8 cellular contexts compared by ENCODE assay signal in genomic region chr11:77046060-77046501, GRCh38. TPM values are rescaled to one million over a fixed set of nuclear protein-coding genes. Genes with fewer than 3 reads are reported as not detected.
A peak's percentile ranks its signal among the peaks of the same experiment; 100 is the strongest.
DNase-seq lines count a peak whose midpoint lies in the region; ATAC-seq, FAIRE-seq and TF ChIP-seq lines count a peak whose summit lies in the region.

No MANE protein-coding gene starts in this region.

- POLR2A ChIA-PET in AG04449 (lab: Yijun Ruan, JAX) = no interaction called here

- peak; percentile 41 for ATAC-seq in GM19025 (IDR thresholded peaks at IDR 0.05; ENCODE audit: low read depth, unreplicated experiment)
- ATAC-seq in pancreas = peak; percentile 60 to 85 (median 77)
- ATAC-seq in GM21381 (IDR thresholded peaks at IDR 0.05; ENCODE audit: unreplicated experiment) = no peak

- intact Hi-C loops in pancreas (cut with DNase I) = loop anchor here in 1 of 3 donors (5.0 to 10.0 kb wide), 3 partner anchors 66 to 231 kb away; no protein-coding TSS in a partner anchor

- no peaks in the 10 kb centered on the region for H3K4me1 ChIP-seq in pancreas

- H3K27ac ChIP-seq in pancreas = no peak overlapping the region

- peak; percentile 69 for TF ChIP-seq CTCF in AG04449 (IDR thresholded peaks at IDR 0.05; ENCODE audit: insufficient read depth, low read length, missing control alignments)
- peak; percentile 49 for TF ChIP-seq CTCF in fibroblast of the aortic adventitia (IDR thresholded peaks at IDR 0.05; ENCODE audit: insufficient read depth, low read length)
- peak; percentile 76 to 85 (median 82) for TF ChIP-seq CTCF in pancreas (IDR thresholded peaks at IDR 0.05)

- FAIRE-seq in pancreas (lab: Jason Lieb, UNC) = no peak

- DNase-seq in AG04449 (ENCODE audit: low read depth, low spot score) (no peak), NCI-H510A treated with DMSO at 0.1 percent for 48 hours (lab: John Stamatoyannopoulos, UW) (peak; percentile 45), activated T-helper 1 cell treated with Interleukin-2 at 50 U/mL for 16 hours (ENCODE audit: low read depth) (peak; percentile 46), fibroblast of the aortic adventitia (ENCODE audit: low read depth) (no peak), pancreas (peak; percentile 41 to 89 (median 66)), GOT3 (lab: John Stamatoyannopoulos, UW) (no peak)

- peaks cover 0 to 3% (median 0%) of the 10 kb centered on the region in 4 donors for H3K27me3 ChIP-seq in pancreas

- H3K36me3 ChIP-seq in pancreas = no peaks in the 10 kb centered on the region

- H3K4me3 ChIP-seq in AG04449 (ENCODE audit: low read depth, low read length) (peak overlapping the region; percentile 37), fibroblast of the aortic adventitia (ENCODE audit: low read depth, low read length) (peak overlapping the region; percentile 22), pancreas (no peak overlapping the region)

- no peaks in the 10 kb centered on the region for H3K9me3 ChIP-seq in pancreas

- WGBS in pancreas, 2 donors = 5% methylated on average over 39 of the region's 39 CpGs

- CTCF ChIA-PET in AG04449 (lab: Yijun Ruan, JAX) = interaction anchor here (0.5 to 2.5 kb wide), 21 partner anchors 8 to 556 kb away, joined by 3 to 62 read pairs (median 6); partner anchors contain the start of gene B3GNT6

RNA-seq across cellular contexts. Expression of gene B3GNT6, which starts 11.9 kb away (rescaled TPM):
- not detected in 2 replicates for total RNA-seq in fibroblast of the aortic adventitia (ENCODE audit: low replicate concordance)
- under 1 TPM in 1 of 6 donors, not detected in 5; 0.85 TPM for total RNA-seq in pancreas
- polyA plus RNA-seq in pancreas = not detected

RNA-seq across cellular contexts. Expression of gene CAPN5, which starts 20.7 kb away (rescaled TPM):
- total RNA-seq in fibroblast of the aortic adventitia (ENCODE audit: low replicate concordance) (9.6 and 31.0 TPM in 2 replicates), pancreas (10 to 100 TPM in 2 of 6 donors, 1 to 10 TPM in 4; 3.3 to 11.0 (median 7.3) TPM)
- 1 to 10 TPM; 3.7 to 4.0 TPM for polyA plus RNA-seq in pancreas

RNA-seq across cellular contexts. Expression of gene OMP, which starts 56.6 kb away (rescaled TPM):
- total RNA-seq in fibroblast of the aortic adventitia (ENCODE audit: low replicate concordance) = 1.1 TPM in 1 of 2 replicates, not detected in the other
- under 1 TPM in 2 of 6 donors, not detected in 4; 0.69 to 0.78 TPM for total RNA-seq in pancreas
- polyA plus RNA-seq in pancreas = under 1 TPM in 1 of 2 donors, not detected in 1; 0.61 TPM

Comparison
In these comparisons a context has a peak if more than half of its experiments do, and no peak if none do; other contexts are left out.
1. DNase-seq: peak in NCI-H510A treated with DMSO at 0.1 percent for 48 hours (single experiment), activated T-helper 1 cell treated with Interleukin-2 at 50 U/mL for 16 hours (single experiment) and pancreas (6 of 6); none in AG04449 (single experiment), fibroblast of the aortic adventitia (single experiment) and GOT3 (single experiment).
2. H3K4me3 ChIP-seq: peak in AG04449 (single experiment) and fibroblast of the aortic adventitia (single experiment); none in pancreas (0 of 4).
3. Peak in every context shown above with its lines, with median percentiles within 50 percentile points of each other: CTCF ChIP-seq.